ENCODE assay signal across 8 cellular contexts in the genomic region with DNA sequence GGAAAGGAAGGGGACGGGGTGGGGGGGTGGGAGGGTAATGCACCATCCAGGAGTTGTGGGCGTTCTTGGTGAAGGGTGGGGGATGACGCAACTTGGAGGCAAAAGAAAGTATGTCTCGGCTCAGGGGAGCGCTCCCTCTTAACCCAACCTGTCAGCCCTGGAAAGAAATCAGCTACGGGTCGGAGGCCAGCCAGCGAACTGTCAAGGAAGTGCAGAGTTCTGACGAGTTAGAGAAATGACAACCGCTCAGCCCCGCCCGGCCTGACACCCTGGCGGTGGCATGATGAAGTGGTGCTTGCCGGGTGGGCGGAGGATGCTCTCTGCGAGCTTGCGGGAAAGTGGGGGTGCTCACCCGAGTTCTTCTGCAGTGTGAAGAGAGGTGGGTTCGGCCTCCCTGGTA. TPM values are rescaled to one million over a fixed set of nuclear protein-coding genes. Genes with fewer than 3 reads are reported as not detected.
DNase-seq lines count a peak whose midpoint lies in the region; ATAC-seq and TF ChIP-seq lines count a peak whose summit lies in the region.
"Not testable (repeated sequence)": the region's sequence is repeated elsewhere in the genome, so short reads cannot be mapped to it uniquely, and the experiment has no call there.

No MANE protein-coding gene starts in this region.

- DNase-seq in NCI-H2227 (lab: John Stamatoyannopoulos, UW; ENCODE audit: unreplicated experiment) (peak; percentile 49), activated gamma-delta T cell (lab: John Stamatoyannopoulos, UW) (peak; percentile 48), epithelial cell of esophagus (ENCODE audit: low read depth) (peak; percentile 30), lung (ENCODE audit: low spot score) (peak; percentile 63), upper lobe of left lung (peak; percentile 49 to 79)
- peak in 3 of 4 experiments; percentile 39 to 57 (median 42) for DNase-seq in activated CD4-positive, CD25-positive, alpha-beta regulatory T cell (lab: John Stamatoyannopoulos, UW)
- DNase-seq in stimulated activated CD4-positive, alpha-beta T cell treated with anti-CD3 and anti-CD28 coated beads, Interleukin-1b, Interleukin-23, amount 100 ng/mL, for 24 hours (ENCODE audit: low read depth in 4 of 4, low spot score in 1 of 4): peak in 3 of 4 experiments; percentile 41 to 50 (median 42)

- not testable (repeated sequence) for H3K27me3 ChIP-seq in lung (ENCODE audit: control insufficient read depth, insufficient read depth); upper lobe of left lung

- H3K9me3 ChIP-seq in lung (ENCODE audit: control insufficient read depth in 2 of 2, insufficient read depth in 1 of 2, low read length in 1 of 2); upper lobe of left lung: not testable (repeated sequence)

- peak; percentile 62 for TF ChIP-seq CTCF in GM12872 (IDR thresholded peaks at IDR 0.05; ENCODE audit: insufficient read depth, low read depth, low read length)
- TF ChIP-seq CTCF in epithelial cell of esophagus (IDR thresholded peaks at IDR 0.05; ENCODE audit: insufficient read depth, low read depth, low read length, missing control alignments): peak; percentile 41
- TF ChIP-seq CTCF in lung (IDR thresholded peaks at IDR 0.05; ENCODE audit: control extremely low read depth, extremely low read depth): not testable (repeated sequence)
- TF ChIP-seq CTCF in upper lobe of left lung (IDR thresholded peaks at IDR 0.05): peak; percentile 26 to 59 (median 37)

- not testable (repeated sequence) for H3K4me1 ChIP-seq in lung (ENCODE audit: control insufficient read depth in 2 of 2, insufficient read depth in 2 of 2, low read length in 2 of 2)
- peaks cover 15 to 33% (median 17%) of the 10 kb centered on the region in 4 donors for H3K4me1 ChIP-seq in upper lobe of left lung

- H3K27ac ChIP-seq in lung (ENCODE audit: low read depth in 1 of 2, low read length in 1 of 2); upper lobe of left lung: not testable (repeated sequence)

- ATAC-seq in lung (ENCODE audit: insufficient read depth, low FRiP score) (peak; percentile 73), upper lobe of left lung (ENCODE audit: low FRiP score in 2 of 2) (peak; percentile 39 to 45)

- not testable (repeated sequence) for TF ChIP-seq POLR2A in upper lobe of left lung (IDR thresholded peaks at IDR 0.05)

- not testable (repeated sequence) for H3K36me3 ChIP-seq in lung (ENCODE audit: control insufficient read depth in 2 of 2, insufficient read depth in 2 of 2, low read length in 2 of 2); upper lobe of left lung

- WGBS in lung, 2 donors: 1 to 9% methylated on average over 18 to 19 of the region's 19 CpGs
- WGBS in upper lobe of left lung, 2 donors: 0 to 5% methylated on average over 9 to 18 of the region's 19 CpGs

- H3K4me3 ChIP-seq in epithelial cell of esophagus (ENCODE audit: low read length); lung: not testable (repeated sequence)
- peak overlapping the region in 1 of 4 donors; percentile 4 for H3K4me3 ChIP-seq in upper lobe of left lung

- not testable (repeated sequence) for TF ChIP-seq EP300 in upper lobe of left lung (IDR thresholded peaks at IDR 0.05)

RNA-seq across cellular contexts. Expression of a gene that starts 15.4 kb away (rescaled TPM):
- 10 to 100 TPM; 22.6 to 35.9 TPM for total RNA-seq in lung
- 10 to 100 TPM in 1 of 2 donors, 1 to 10 TPM in 1; 9.4 to 16.0 TPM for polyA plus RNA-seq in lung
- total RNA-seq in upper lobe of left lung: 10 to 100 TPM; 23.5 to 33.2 (median 27.4) TPM
